ENCODE assay signal across 10 cellular contexts in genomic region chr3:197009532-197010019, GRCh38. TPM values are rescaled to one million over a fixed set of nuclear protein-coding genes. Genes with fewer than 3 reads are reported as not detected.
"Had no signal": no experiment of that assay in that cellular context is flagged by ENCODE, and none has a peak within 500 bp of the region (broad histone marks: within the 10 kb centered on the region; RNA-seq: fewer than 3 reads in every experiment).

No MANE protein-coding gene starts in this region.

- H3K27ac Mint-ChIP-seq: HFFc6, IgD-negative memory B cell had no signal

- H3K27ac ChIP-seq: GM23248, HL-60 had no signal

- H3K4me3 Mint-ChIP-seq: HFFc6, IgD-negative memory B cell had no signal

- DNase-seq: GM23248, GOT3, H7, HFFc6, KBM-7 had no signal

- H2AFZ ChIP-seq: GM23248 had no signal

- H3K36me3 ChIP-seq: HAP-1 had no signal

- H3K4me3 ChIP-seq: GM23248, HAP-1 had no signal

- H3K9me3 ChIP-seq: HAP-1 had no signal

- H3K9me3 Mint-ChIP-seq: HFFc6 had no signal

- ATAC-seq: HCT116, HepG2 had no signal

- H3K36me3 Mint-ChIP-seq: IgD-negative memory B cell had no signal

- H3K9ac ChIP-seq: GM23248 had no signal

RNA-seq across cellular contexts. Expression of gene MELTF, which starts 20.0 kb away (rescaled TPM):
- polyA plus RNA-seq: IgD-negative memory B cell had no signal
